ENCODE assay signal across 39 cellular contexts in genomic region chr2:173251225-173251624, GRCh38.
"Had no signal": no experiment of that assay in that cellular context is flagged by ENCODE, and none has a peak within 500 bp of the region (broad histone marks: within the 10 kb centered on the region; RNA-seq: fewer than 3 reads in every experiment).

No MANE protein-coding gene starts in this region.

- H3K27ac ChIP-seq: adrenal gland, body of pancreas, cardiac muscle cell, VCaP had no signal

- H3K9me3 Mint-ChIP-seq: activated B cell treated with CpG ODN at 0.5 μM for 24 hours; activated CD4-positive, alpha-beta memory T cell treated with anti-CD3 and anti-CD28 coated beads for 36 hours; activated CD4-positive, alpha-beta T cell treated with anti-CD3 and anti-CD28 coated beads, Interleukin-2, amount 10 ng/mL, durations not matched to agents 24 days and 14 days; activated CD8-positive, alpha-beta T cell treated with anti-CD3 and anti-CD28 coated beads for 36 hours; activated naive CD4-positive, alpha-beta T cell treated with anti-CD3 and anti-CD28 coated beads for 36 hours; activated naive CD4-positive, alpha-beta T cell treated with anti-CD3 and anti-CD28 coated beads, Interleukin-2, amount 50 U/mL, for 72 hours; activated naive CD8-positive, alpha-beta T cell treated with anti-CD3 and anti-CD28 coated beads for 36 hours; activated T-cell treated with anti-CD3 and anti-CD28 coated beads, Interleukin-2, amount 50 U/mL, for 4 hours; activated T-helper 1 cell treated with anti-CD3 and anti-CD28 coated beads, Interleukin-12 subunit alpha, Interleukin-12 subunit beta, Interleukin-2, Interleukin-4 antibody, amounts not matched to agents 30 ng/mL and 10 ng/mL and 1 ng/mL, durations not matched to agents 14 hours and 24 hours and 36 hours; activated T-helper 17 cell treated with anti-CD3 and anti-CD28 coated beads, Interleukin-2, amount 50 U/mL, for 72 hours; central memory CD8-positive, alpha-beta T cell; T-helper 1 cell treated with Interleukin-12 subunit alpha and Interleukin-12 subunit beta and Interleukin-4 antibody, amounts not matched to agents 30 μg/mL and 1 μg/mL, for 36 hours; T-helper 2 cell treated with Interferon-gamma antibody and Interleukin-4, amounts not matched to agents 5 μg/mL and 100 μg/mL, for 36 hours had no signal

- H3K4me3 ChIP-seq: adrenal gland, body of pancreas, cardiac muscle cell had no signal

- H3K36me3 ChIP-seq: adrenal gland, cardiac muscle cell had no signal

- H3K9me3 ChIP-seq: adrenal gland, body of pancreas had no signal

- H3K27ac Mint-ChIP-seq: activated B cell treated with CpG ODN at 0.5 μM for 24 hours; activated CD4-positive, alpha-beta memory T cell treated with anti-CD3 and anti-CD28 coated beads for 36 hours; activated CD4-positive, alpha-beta T cell treated with anti-CD3 and anti-CD28 coated beads, Interleukin-2, amount 10 ng/mL, durations not matched to agents 24 days and 14 days; activated CD8-positive, alpha-beta T cell treated with anti-CD3 and anti-CD28 coated beads for 36 hours; activated naive CD4-positive, alpha-beta T cell treated with anti-CD3 and anti-CD28 coated beads for 36 hours; activated naive CD4-positive, alpha-beta T cell treated with anti-CD3 and anti-CD28 coated beads, Interleukin-2, amount 50 U/mL, for 72 hours; activated naive CD8-positive, alpha-beta T cell treated with anti-CD3 and anti-CD28 coated beads for 36 hours; activated T-helper 1 cell treated with anti-CD3 and anti-CD28 coated beads, Interleukin-12 subunit alpha, Interleukin-12 subunit beta, Interleukin-2, Interleukin-4 antibody, amounts not matched to agents 30 ng/mL and 10 ng/mL and 1 ng/mL, durations not matched to agents 14 hours and 24 hours and 36 hours; activated T-helper 17 cell treated with anti-CD3 and anti-CD28 coated beads, Interleukin-2, amount 50 U/mL, for 72 hours; T-helper 1 cell treated with Interleukin-12 subunit alpha and Interleukin-12 subunit beta and Interleukin-4 antibody, amounts not matched to agents 30 μg/mL and 1 μg/mL, for 36 hours; T-helper 2 cell treated with Interferon-gamma antibody and Interleukin-4, amounts not matched to agents 5 μg/mL and 100 μg/mL, for 36 hours had no signal

- H3K4me1 Mint-ChIP-seq: activated B cell treated with CpG ODN at 0.5 μM for 24 hours; activated CD4-positive, alpha-beta T cell treated with anti-CD3 and anti-CD28 coated beads, Interleukin-2, amount 10 ng/mL, durations not matched to agents 24 days and 14 days; activated naive CD8-positive, alpha-beta T cell treated with anti-CD3 and anti-CD28 coated beads for 36 hours; activated T-helper 17 cell treated with anti-CD3 and anti-CD28 coated beads, Interleukin-2, amount 50 U/mL, for 72 hours; central memory CD8-positive, alpha-beta T cell had no signal

- ATAC-seq: activated CD8-positive, alpha-beta T cell treated with anti-CD3 and anti-CD28 coated beads for 36 hours; activated naive CD4-positive, alpha-beta T cell treated with anti-CD3 and anti-CD28 coated beads, Interleukin-2, amount 50 U/mL, for 72 hours; activated T-cell treated with anti-CD3 and anti-CD28 coated beads, Interleukin-2, amount 50 U/mL, for 4 hours; activated T-cell treated with anti-CD3 and anti-CD28 coated beads, Interleukin-2, amount 50 U/mL, for 72 hours; activated T-helper 17 cell treated with anti-CD3 and anti-CD28 coated beads, Interleukin-2, amount 50 U/mL, for 72 hours; body of pancreas had no signal

- DNase-seq: activated B cell treated with CpG ODN at 0.5 μM for 24 hours; activated CD4-positive, alpha-beta memory T cell treated with anti-CD3 and anti-CD28 coated beads for 36 hours; activated CD4-positive, alpha-beta T cell treated with anti-CD3 and anti-CD28 coated beads for 4 hours; activated CD4-positive, alpha-beta T cell treated with anti-CD3 and anti-CD28 coated beads, Interleukin-2, amount 10 ng/mL, durations not matched to agents 24 days and 14 days; activated CD4-positive, alpha-beta T cell treated with anti-CD3 and anti-CD28 coated beads, Interleukin-2, amount 50 U/mL, for 1 hour; activated CD4-positive, alpha-beta T cell treated with anti-CD3 and anti-CD28 coated beads, Interleukin-2, amount 50 U/mL, for 4 hours; activated CD4-positive, CD25-positive, alpha-beta regulatory T cell treated with anti-CD3 and anti-CD28 coated beads, Interleukin-2, amount 50 U/mL, for 72 hours; activated CD8-positive, alpha-beta memory T cell treated with anti-CD3 and anti-CD28 coated beads, Interleukin-2, amount 50 U/mL, for 4 hours; activated CD8-positive, alpha-beta T cell treated with anti-CD3 and anti-CD28 coated beads for 36 hours; activated effector memory CD4-positive, alpha-beta T cell treated with anti-CD3 and anti-CD28 coated beads, Interleukin-2, amount 50 U/mL, for 16 hours; activated gamma-delta T cell treated with Interleukin-2 at 50 U/mL for 16 hours; activated naive CD4-positive, alpha-beta T cell; activated naive CD4-positive, alpha-beta T cell treated with anti-CD3 and anti-CD28 coated beads for 36 hours; activated naive CD4-positive, alpha-beta T cell treated with anti-CD3 and anti-CD28 coated beads, Interleukin-2, amount 50 U/mL, for 16 hours; activated naive CD8-positive, alpha-beta T cell treated with anti-CD3 and anti-CD28 coated beads for 36 hours; activated T-cell treated with anti-CD3 and anti-CD28 coated beads for 4 hours; activated T-cell treated with anti-CD3 and anti-CD28 coated beads, Interleukin-2, amount 50 U/mL, for 1 hour; activated T-cell treated with anti-CD3 and anti-CD28 coated beads, Interleukin-2, amount 50 U/mL, for 4 hours; activated T-cell treated with anti-CD3 and anti-CD28 coated beads, Interleukin-2, amount 50 U/mL, for 72 hours; adrenal gland; amniotic stem cell; aorta; body of pancreas; caudate nucleus; cerebellar nuclear complex; T-helper 1 cell; T-helper 2 cell; T-helper 9 cell had no signal

- FAIRE-seq: astrocyte, bronchial epithelial cell, TTC549 had no signal

- H3K36me3 Mint-ChIP-seq: activated CD4-positive, alpha-beta memory T cell treated with anti-CD3 and anti-CD28 coated beads for 36 hours; activated naive CD4-positive, alpha-beta T cell treated with anti-CD3 and anti-CD28 coated beads, Interleukin-2, amount 50 U/mL, for 72 hours; activated naive CD8-positive, alpha-beta T cell treated with anti-CD3 and anti-CD28 coated beads for 36 hours had no signal

- H3K27me3 ChIP-seq: adrenal gland, body of pancreas, cardiac muscle cell had no signal

- H3K27me3 Mint-ChIP-seq: activated B cell treated with CpG ODN at 0.5 μM for 24 hours; central memory CD8-positive, alpha-beta T cell had no signal

- H3K4me3 Mint-ChIP-seq: activated B cell treated with CpG ODN at 0.5 μM for 24 hours; activated CD4-positive, alpha-beta memory T cell treated with anti-CD3 and anti-CD28 coated beads for 36 hours; activated CD4-positive, alpha-beta T cell treated with anti-CD3 and anti-CD28 coated beads, Interleukin-2, amount 10 ng/mL, durations not matched to agents 24 days and 14 days; activated CD8-positive, alpha-beta T cell treated with anti-CD3 and anti-CD28 coated beads for 36 hours; activated naive CD4-positive, alpha-beta T cell treated with anti-CD3 and anti-CD28 coated beads for 36 hours; activated naive CD8-positive, alpha-beta T cell treated with anti-CD3 and anti-CD28 coated beads for 36 hours; activated T-cell treated with anti-CD3 and anti-CD28 coated beads, Interleukin-2, amount 50 U/mL, for 4 hours; activated T-cell treated with anti-CD3 and anti-CD28 coated beads, Interleukin-2, amount 50 U/mL, for 72 hours; activated T-helper 1 cell treated with anti-CD3 and anti-CD28 coated beads, Interleukin-12 subunit alpha, Interleukin-12 subunit beta, Interleukin-2, Interleukin-4 antibody, amounts not matched to agents 30 ng/mL and 10 ng/mL and 1 ng/mL, durations not matched to agents 14 hours and 24 hours and 36 hours; activated T-helper 17 cell treated with anti-CD3 and anti-CD28 coated beads, Interleukin-2, amount 50 U/mL, for 72 hours; central memory CD8-positive, alpha-beta T cell; T-helper 1 cell treated with Interleukin-12 subunit alpha and Interleukin-12 subunit beta and Interleukin-4 antibody, amounts not matched to agents 30 μg/mL and 1 μg/mL, for 36 hours; T-helper 2 cell treated with Interferon-gamma antibody and Interleukin-4, amounts not matched to agents 5 μg/mL and 100 μg/mL, for 36 hours had no signal
